8 cellular contexts compared by ENCODE assay signal in genomic region chr3:153166206-153166605, GRCh38. TPM values are rescaled to one million over a fixed set of nuclear protein-coding genes. Genes with fewer than 3 reads are reported as not detected.
A peak's percentile ranks its signal among the peaks of the same experiment; 100 is the strongest.
DNase-seq lines count a peak whose midpoint lies in the region; FAIRE-seq and TF ChIP-seq lines count a peak whose summit lies in the region.
"Had no signal": no experiment of that assay in that cellular context is flagged by ENCODE, and none has a peak within 500 bp of the region (broad histone marks: within the 10 kb centered on the region; RNA-seq: fewer than 3 reads in every experiment).

No MANE protein-coding gene starts in this region.

- DNase-seq in H54 (ENCODE audit: insufficient read length, low spot score) (no peak), OCI-LY7 (ENCODE audit: low spot score) (no peak), cardiac fibroblast (ENCODE audit: low read depth in 2 of 2) (peak; percentile 32 to 40), HK-2 (ENCODE audit: unreplicated experiment) (no peak), H7 (no peak), NCI-H2227 treated with DMSO at 0.1 percent for 48 hours (lab: John Stamatoyannopoulos, UW) (no peak)
- DNase-seq: NCI-H345 had no signal

- TF ChIP-seq CTCF in OCI-LY7 (conservative IDR thresholded peaks at IDR 0.05; ENCODE audit: low read length), result no peak
- no peak for TF ChIP-seq CTCF in cardiac fibroblast (IDR thresholded peaks at IDR 0.05; ENCODE audit: low read depth, low read length)
- TF ChIP-seq CTCF in neutrophil (IDR thresholded peaks at IDR 0.05), result no peak

- no TSS peak for BruUV-seq in OCI-LY7 (replicated peaks; lab: Mats Ljungman, UMichigan)

- TF ChIP-seq POLR2A in H54 (IDR thresholded peaks at IDR 0.05; ENCODE audit: low read depth, low read length), result no peak

- H3K4me1 ChIP-seq in OCI-LY7 (ENCODE audit: insufficient read depth, low read length, poor library complexity, severe bottlenecking) (peaks cover 27% of the 10 kb centered on the region), neutrophil (ENCODE audit: control insufficient read depth in 1 of 2, insufficient read depth in 1 of 2, low read depth in 1 of 2, low read length in 1 of 2) (peaks cover 36 to 48% of the 10 kb centered on the region in 2 experiments)

- CTCF ChIA-PET in OCI-LY7 (lab: Charles Lee; ENCODE audit: unreplicated experiment), result no interaction called here

- POLR2A ChIA-PET in OCI-LY7 (lab: Charles Lee), result interaction anchor here (1.0 to 1.3 kb wide), 2 partner anchors 10 to 24 kb away, joined by 3 to 5 read pairs; no protein-coding TSS in a partner anchor

- peaks cover 52% of the 10 kb centered on the region for H3K79me2 ChIP-seq in OCI-LY7 (ENCODE audit: insufficient read depth, low read depth, low read length)

- no peak overlapping the region for H2AFZ ChIP-seq in OCI-LY7 (ENCODE audit: low read length)

- peak overlapping the region; percentile 81 for H3K4me2 ChIP-seq in OCI-LY7 (ENCODE audit: low read length)

- intact Hi-C loops in OCI-LY7 (cut with micrococcal nuclease; ENCODE audit: unreplicated experiment), result no loop called here

- H3K4me3 ChIP-seq in OCI-LY7 (ENCODE audit: low read depth, low read length, poor library complexity, severe bottlenecking), result peak overlapping the region; percentile 87
- peak overlapping the region in 1 of 2 donors; percentile 93 for H3K4me3 ChIP-seq in cardiac fibroblast (replicated peaks in 1 of 2; ENCODE audit: low read depth in 2 of 2, low read length in 2 of 2)
- H3K4me3 ChIP-seq in neutrophil (ENCODE audit: low read depth in 1 of 2, low read length in 1 of 2), result no peak overlapping the region
- H3K4me3 ChIP-seq in H7 (ENCODE audit: insufficient read depth, low read depth, low read length), result no peak overlapping the region

- FAIRE-seq in H54 (lab: Jason Lieb, UNC), result peak; percentile 58

- peaks cover 37% of the 10 kb centered on the region for H4K20me1 ChIP-seq in OCI-LY7 (ENCODE audit: insufficient read depth, low read length)

- H3K27ac ChIP-seq in OCI-LY7 (ENCODE audit: low read depth, low read length, poor library complexity, severe bottlenecking) (no peak overlapping the region), neutrophil (peak overlapping the region; percentile 8)

- H3K9me3 ChIP-seq in OCI-LY7 (ENCODE audit: low read length) (no peaks in the 10 kb centered on the region), neutrophil (no peaks in the 10 kb centered on the region)

- no peaks in the 10 kb centered on the region for H3K9me2 ChIP-seq in OCI-LY7 (ENCODE audit: insufficient read depth, low read length)

- H3K27me3 ChIP-seq in neutrophil (no peaks in the 10 kb centered on the region), H7 (ENCODE audit: control insufficient read depth, insufficient read depth, low read length) (peaks cover 5% of the 10 kb centered on the region)

- peaks cover 24% of the 10 kb centered on the region for H3K36me3 ChIP-seq in OCI-LY7 (ENCODE audit: insufficient read depth, low read length)
- no peaks in the 10 kb centered on the region for H3K36me3 ChIP-seq in neutrophil
- no peaks in the 10 kb centered on the region for H3K36me3 ChIP-seq in H7 (replicated peaks; ENCODE audit: control insufficient read depth, insufficient read depth, low read length)

RNA-seq across cellular contexts. Expression of gene RAP2B, which starts 4.2 kb away (rescaled TPM):
- 11.3 and 12.2 TPM in 2 replicates for total RNA-seq in OCI-LY7 (2014; rRNA removed; shearing (Covaris generic))
- total RNA-seq in OCI-LY7 (2022), result 15.1 and 16.3 TPM in 2 replicates
- total RNA-seq in H7 (2014; rRNA removed; shearing (Covaris generic)), result 13.7 and 16.4 TPM in 2 replicates

Comparison
In these comparisons a context has a peak if more than half of its experiments do, and no peak if none do; other contexts are left out.
1. DNase-seq: peak in cardiac fibroblast (2 of 2); none in H54 (single experiment), OCI-LY7 (single experiment), HK-2 (single experiment), H7 (single experiment) and NCI-H2227 treated with DMSO at 0.1 percent for 48 hours (single experiment).